1 cellular context compared by ENCODE assay signal in genomic region chr11:74170694-74171629, GRCh38.
TF ChIP-seq lines count a peak whose summit lies in the region.

Gene C2CD3, minus strand, starts transcription at chr11:74171002. Its CDS starts 210 bp downstream, at chr11:74170792.
Gene PPME1, plus strand, starts transcription at chr11:74171289. Its CDS starts 133 bp downstream, at chr11:74171422.

TF ChIP-seq in K562, 482 proteins besides CTCF, POLR2A, EP300 and RAD21 (continued from another document and continues in another):
- peak; percentile 97 for TF ChIP-seq E2F8 (IDR thresholded peaks at IDR 0.05; ENCODE audit: low read depth, partially characterized antibody)
- TF ChIP-seq ZNF280A (IDR thresholded peaks at IDR 0.05; ENCODE audit: low read depth, partially characterized antibody), result no peak
- 0 out of 2 replicates have a peak, but pooled peaks have one; percentile 51 for TF ChIP-seq E2F3 (CRISPR knock-in tag; IDR thresholded peaks at IDR 0.05)
- TF ChIP-seq SIX5 (IDR thresholded peaks at IDR 0.05; ENCODE audit: borderline replicate concordance in 1 of 2, insufficient read depth in 1 of 2, low read depth in 1 of 2, low read length in 2 of 2), result peak; percentile 69 to 78
- peak; percentile 60; the same call in 1 of the 2 replicates for TF ChIP-seq ESRRA (IDR thresholded peaks at IDR 0.05; ENCODE audit: borderline replicate concordance, low read depth)
- TF ChIP-seq NELFE (IDR thresholded peaks at IDR 0.05; ENCODE audit: insufficient read depth, insufficient read length), result peak; percentile 48
- TF ChIP-seq ATF6 (CRISPR knock-in tag; IDR thresholded peaks at IDR 0.05), result 0 out of 2 replicates have a peak, but pooled peaks have one; percentile 11
- peak; percentile 32; the same call in 1 of the 2 replicates for TF ChIP-seq ZBTB7A (IDR thresholded peaks at IDR 0.05; ENCODE audit: borderline replicate concordance, control insufficient read depth, low read depth, low read length)
- TF ChIP-seq ZNF143 (CRISPR knock-in tag; IDR thresholded peaks at IDR 0.05), result peak; percentile 91
- TF ChIP-seq ZKSCAN8 (CRISPR knock-in tag; IDR thresholded peaks at IDR 0.05), result no peak
- TF ChIP-seq ZNF347 (CRISPR knock-in tag; IDR thresholded peaks at IDR 0.05; ENCODE audit: low read depth), result no peak
- TF ChIP-seq YY1 (IDR thresholded peaks at IDR 0.05; ENCODE audit: borderline replicate concordance in 1 of 3, control insufficient read depth in 1 of 3, extremely low read depth in 1 of 3, insufficient read depth in 3 of 3, insufficient read length in 1 of 3, insufficient replicate concordance in 2 of 3, low read depth in 1 of 3, low read length in 2 of 3), result peak; percentile 14 to 80 (median 78)
- 0 out of 2 replicates have a peak, but pooled peaks have one; percentile 7 for TF ChIP-seq JUN (IDR thresholded peaks at IDR 0.05; ENCODE audit: borderline replicate concordance, low read depth, low read length)
- no peak for TF ChIP-seq JUN (CRISPR knock-in tag; IDR thresholded peaks at IDR 0.05; ENCODE audit: borderline replicate concordance)
- TF ChIP-seq FOXP1 (CRISPR knock-in tag; IDR thresholded peaks at IDR 0.05), result 0 out of 2 replicates have a peak, but pooled peaks have one; percentile 78
- no peak for TF ChIP-seq MCM2 (IDR thresholded peaks at IDR 0.05; ENCODE audit: low read depth)
- TF ChIP-seq NFRKB (IDR thresholded peaks at IDR 0.05; ENCODE audit: low read depth), result no peak
- TF ChIP-seq KDM1A (IDR thresholded peaks at IDR 0.05), result peak in 1 of 2 experiments; percentile 3; a peak in 1 of 4 replicates
- no peak for TF ChIP-seq MAFF (IDR thresholded peaks at IDR 0.05; ENCODE audit: low read length)
- peak; percentile 47 for TF ChIP-seq CHD1 (IDR thresholded peaks at IDR 0.05; ENCODE audit: low read length)
- TF ChIP-seq MTA3 (IDR thresholded peaks at IDR 0.05; ENCODE audit: borderline replicate concordance), result 0 out of 2 replicates have a peak, but pooled peaks have one; percentile 40
- no peak for TF ChIP-seq MCM5 (IDR thresholded peaks at IDR 0.05; ENCODE audit: low read depth)
- TF ChIP-seq MXI1 (IDR thresholded peaks at IDR 0.05; ENCODE audit: low read depth, low read length), result 0 out of 2 replicates have a peak, but pooled peaks have one; percentile 27
- TF ChIP-seq ZNF354B (CRISPR knock-in tag; IDR thresholded peaks at IDR 0.05), result no peak
- peak; percentile 62 for TF ChIP-seq ZNF592 (IDR thresholded peaks at IDR 0.05)
- no peak for TF ChIP-seq NFATC3 (IDR thresholded peaks at IDR 0.05)
- TF ChIP-seq ZNF644 (tag; IDR thresholded peaks at IDR 0.05; ENCODE audit: low read depth), result no peak
- peak in 1 of 2 experiments; percentile 85; a peak in 2 of 4 replicates for TF ChIP-seq SRF (CRISPR knock-in tag; IDR thresholded peaks at IDR 0.05)
- peak; percentile 86; the same call in 1 of the 2 replicates for TF ChIP-seq MTA1 (IDR thresholded peaks at IDR 0.05; ENCODE audit: borderline replicate concordance)
- no peak for TF ChIP-seq DDX20 (tag; IDR thresholded peaks at IDR 0.05; ENCODE audit: low read depth)
- TF ChIP-seq NRF1 (conservative IDR thresholded peaks at IDR 0.05 in 1 of 2, IDR thresholded peaks at IDR 0.05 in 1 of 2), result peak; percentile 99
- no peak for TF ChIP-seq KLF10 (CRISPR knock-in tag; IDR thresholded peaks at IDR 0.05)
- no peak for TF ChIP-seq LEF1 (IDR thresholded peaks at IDR 0.05)
- TF ChIP-seq RCOR1 (IDR thresholded peaks at IDR 0.05; ENCODE audit: borderline replicate concordance in 1 of 2, low read depth in 2 of 2, low read length in 2 of 2), result peak in 1 of 2 experiments; percentile 7; a peak in 3 of 4 replicates
- TF ChIP-seq FOXA3 (CRISPR knock-in tag; conservative IDR thresholded peaks at IDR 0.05 in 1 of 2, IDR thresholded peaks at IDR 0.05 in 1 of 2), result peak in 1 of 2 experiments; percentile 63; a peak in 1 of 4 replicates
- no peak for TF ChIP-seq ZNF280B (CRISPR knock-in tag; IDR thresholded peaks at IDR 0.05)
- TF ChIP-seq NFE2L1 (tag; IDR thresholded peaks at IDR 0.05; ENCODE audit: borderline replicate concordance, low read depth), result no peak
- peak; percentile 28; the same call in 1 of the 2 replicates for TF ChIP-seq ATF1 (CRISPR knock-in tag; IDR thresholded peaks at IDR 0.05)
- TF ChIP-seq ATF1 (tag; IDR thresholded peaks at IDR 0.05), result peak; percentile 94
- TF ChIP-seq UBTF (IDR thresholded peaks at IDR 0.05; ENCODE audit: borderline replicate concordance in 1 of 2, low read depth in 2 of 2, low read length in 2 of 2), result peak in 1 of 2 experiments; percentile 44; a peak in 2 of 4 replicates
- TF ChIP-seq ZNF75A (CRISPR knock-in tag; IDR thresholded peaks at IDR 0.05), result no peak
- TF ChIP-seq ZNF511 (CRISPR knock-in tag; IDR thresholded peaks at IDR 0.05), result 0 out of 2 replicates have a peak, but pooled peaks have one; percentile 54
- TF ChIP-seq SMAD4 (CRISPR knock-in tag; conservative IDR thresholded peaks at IDR 0.05), result peak; percentile 36; the same call in 1 of the 2 replicates
- peak; percentile 20; the same call in 1 of the 2 replicates for TF ChIP-seq XRCC5 (IDR thresholded peaks at IDR 0.05; ENCODE audit: low read depth, low read length)
- TF ChIP-seq ZNF586 (CRISPR knock-in tag; conservative IDR thresholded peaks at IDR 0.05), result no peak
- no peak for TF ChIP-seq NFIX (CRISPR knock-in tag; IDR thresholded peaks at IDR 0.05; ENCODE audit: low read depth)
- no peak for TF ChIP-seq PYGO2 (tag; IDR thresholded peaks at IDR 0.05)
- no peak for TF ChIP-seq ZNF274 (IDR thresholded peaks at IDR 0.05; ENCODE audit: borderline replicate concordance, low read depth, low read length)
- TF ChIP-seq MAFK (IDR thresholded peaks at IDR 0.05; ENCODE audit: low read length), result no peak
- no peak for TF ChIP-seq SMARCA4 (IDR thresholded peaks at IDR 0.05)
- 0 out of 4 replicates have a peak, but pooled peaks of 1 of the 2 experiments have one; percentile 80 for TF ChIP-seq TEAD1 (CRISPR knock-in tag; IDR thresholded peaks at IDR 0.05)
- no peak; the same call in 1 of the 2 replicates for TF ChIP-seq TGIF2 (CRISPR knock-in tag; IDR thresholded peaks at IDR 0.05)
- TF ChIP-seq DMBX1 (CRISPR knock-in tag; IDR thresholded peaks at IDR 0.05; ENCODE audit: borderline replicate concordance), result 0 out of 2 replicates have a peak, but pooled peaks have one; percentile 50
- no peak for TF ChIP-seq POLR3G (IDR thresholded peaks at IDR 0.05; ENCODE audit: extremely low read depth, insufficient read length, insufficient replicate concordance)
- no peak for TF ChIP-seq TAL1 (IDR thresholded peaks at IDR 0.05)
- peak; percentile 93 for TF ChIP-seq SUPT5H (IDR thresholded peaks at IDR 0.05)
- no peak for TF ChIP-seq TCF3 (CRISPR knock-in tag; IDR thresholded peaks at IDR 0.05)
